In genomic region chr7:100124301-100125229, GRCh38 we compare ENCODE assay signal across 1 cellular context.
TF ChIP-seq lines count a peak whose summit lies in the region.

No MANE protein-coding gene starts in this region.

TF ChIP-seq in A549, 52 proteins besides CTCF, POLR2A, EP300 and RAD21:
- TF ChIP-seq, protein P1, sequence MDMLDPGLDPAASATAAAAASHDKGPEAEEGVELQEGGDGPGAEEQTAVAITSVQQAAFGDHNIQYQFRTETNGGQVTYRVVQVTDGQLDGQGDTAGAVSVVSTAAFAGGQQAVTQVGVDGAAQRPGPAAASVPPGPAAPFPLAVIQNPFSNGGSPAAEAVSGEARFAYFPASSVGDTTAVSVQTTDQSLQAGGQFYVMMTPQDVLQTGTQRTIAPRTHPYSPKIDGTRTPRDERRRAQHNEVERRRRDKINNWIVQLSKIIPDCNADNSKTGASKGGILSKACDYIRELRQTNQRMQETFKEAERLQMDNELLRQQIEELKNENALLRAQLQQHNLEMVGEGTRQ (IDR thresholded peaks at IDR 0.05): no peak
- TF ChIP-seq ZC3H11A (IDR thresholded peaks at IDR 0.05) (no peak), NFE2L2 (conservative IDR thresholded peaks at IDR 0.05; ENCODE audit: low read length) (no peak), CBX8 (IDR thresholded peaks at IDR 0.05) (no peak), E2F6 (IDR thresholded peaks at IDR 0.05; ENCODE audit: borderline replicate concordance, low read depth) (no peak), HOXB5 (CRISPR knock-in tag; IDR thresholded peaks at IDR 0.05) (no peak), RCOR1 (IDR thresholded peaks at IDR 0.05; ENCODE audit: low read depth, low read length) (no peak), CEBPB (IDR thresholded peaks at IDR 0.05) (no peak), MYC (IDR thresholded peaks at IDR 0.05; ENCODE audit: borderline replicate concordance, low read length) (no peak), ZFP36 (IDR thresholded peaks at IDR 0.05; ENCODE audit: borderline replicate concordance, partially characterized antibody) (no peak), JUNB (IDR thresholded peaks at IDR 0.05) (no peak), CHD2 (IDR thresholded peaks at IDR 0.05; ENCODE audit: low read length, partially characterized antibody) (no peak), FOSL2 (IDR thresholded peaks at IDR 0.05) (no peak), FOSL2 (CRISPR knock-in tag; IDR thresholded peaks at IDR 0.05) (no peak), TFCP2L1 (CRISPR knock-in tag; IDR thresholded peaks at IDR 0.05) (no peak), GATA3 (IDR thresholded peaks at IDR 0.05; ENCODE audit: borderline replicate concordance) (no peak), FOXS1 (CRISPR knock-in tag; IDR thresholded peaks at IDR 0.05) (no peak)
- TF ChIP-seq, protein P2, sequence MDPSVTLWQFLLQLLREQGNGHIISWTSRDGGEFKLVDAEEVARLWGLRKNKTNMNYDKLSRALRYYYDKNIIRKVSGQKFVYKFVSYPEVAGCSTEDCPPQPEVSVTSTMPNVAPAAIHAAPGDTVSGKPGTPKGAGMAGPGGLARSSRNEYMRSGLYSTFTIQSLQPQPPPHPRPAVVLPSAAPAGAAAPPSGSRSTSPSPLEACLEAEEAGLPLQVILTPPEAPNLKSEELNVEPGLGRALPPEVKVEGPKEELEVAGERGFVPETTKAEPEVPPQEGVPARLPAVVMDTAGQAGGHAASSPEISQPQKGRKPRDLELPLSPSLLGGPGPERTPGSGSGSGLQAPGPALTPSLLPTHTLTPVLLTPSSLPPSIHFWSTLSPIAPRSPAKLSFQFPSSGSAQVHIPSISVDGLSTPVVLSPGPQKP (IDR thresholded peaks at IDR 0.05; ENCODE audit: low read depth, low read length): no peak
- TF ChIP-seq, protein P3, sequence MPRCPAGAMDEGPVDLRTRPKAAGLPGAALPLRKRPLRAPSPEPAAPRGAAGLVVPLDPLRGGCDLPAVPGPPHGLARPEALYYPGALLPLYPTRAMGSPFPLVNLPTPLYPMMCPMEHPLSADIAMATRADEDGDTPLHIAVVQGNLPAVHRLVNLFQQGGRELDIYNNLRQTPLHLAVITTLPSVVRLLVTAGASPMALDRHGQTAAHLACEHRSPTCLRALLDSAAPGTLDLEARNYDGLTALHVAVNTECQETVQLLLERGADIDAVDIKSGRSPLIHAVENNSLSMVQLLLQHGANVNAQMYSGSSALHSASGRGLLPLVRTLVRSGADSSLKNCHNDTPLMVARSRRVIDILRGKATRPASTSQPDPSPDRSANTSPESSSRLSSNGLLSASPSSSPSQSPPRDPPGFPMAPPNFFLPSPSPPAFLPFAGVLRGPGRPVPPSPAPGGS (IDR thresholded peaks at IDR 0.05): no peak
- TF ChIP-seq, protein P4, sequence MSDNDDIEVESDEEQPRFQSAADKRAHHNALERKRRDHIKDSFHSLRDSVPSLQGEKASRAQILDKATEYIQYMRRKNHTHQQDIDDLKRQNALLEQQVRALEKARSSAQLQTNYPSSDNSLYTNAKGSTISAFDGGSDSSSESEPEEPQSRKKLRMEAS (IDR thresholded peaks at IDR 0.05): no peak
